ENCODE assay signal across 36 cellular contexts in genomic region chr6:43407296-43407695, GRCh38. TPM values are rescaled to one million over a fixed set of nuclear protein-coding genes. Genes with fewer than 3 reads are reported as not detected.
"Had no signal": no experiment of that assay in that cellular context is flagged by ENCODE, and none has a peak within 500 bp of the region (broad histone marks: within the 10 kb centered on the region; RNA-seq: fewer than 3 reads in every experiment).

No MANE protein-coding gene starts in this region.

- H3K27ac ChIP-seq: ascending aorta, cardiac muscle cell, VCaP had no signal

- H3K4me1 Mint-ChIP-seq: activated B cell treated with CpG ODN at 0.5 μM for 24 hours; activated CD4-positive, alpha-beta T cell treated with anti-CD3 and anti-CD28 coated beads, Interleukin-2, amount 10 ng/mL, durations not matched to agents 24 days and 14 days; activated naive CD8-positive, alpha-beta T cell treated with anti-CD3 and anti-CD28 coated beads for 36 hours; activated T-helper 17 cell treated with anti-CD3 and anti-CD28 coated beads, Interleukin-2, amount 50 U/mL, for 72 hours; brain; central memory CD8-positive, alpha-beta T cell; T-cell had no signal

- H3K27ac Mint-ChIP-seq: activated B cell treated with CpG ODN at 0.5 μM for 24 hours; activated CD4-positive, alpha-beta memory T cell treated with anti-CD3 and anti-CD28 coated beads for 36 hours; activated CD4-positive, alpha-beta T cell treated with anti-CD3 and anti-CD28 coated beads, Interleukin-2, amount 10 ng/mL, durations not matched to agents 24 days and 14 days; activated CD8-positive, alpha-beta T cell treated with anti-CD3 and anti-CD28 coated beads for 36 hours; activated naive CD4-positive, alpha-beta T cell treated with anti-CD3 and anti-CD28 coated beads for 36 hours; activated naive CD4-positive, alpha-beta T cell treated with anti-CD3 and anti-CD28 coated beads, Interleukin-2, amount 50 U/mL, for 72 hours; activated naive CD8-positive, alpha-beta T cell treated with anti-CD3 and anti-CD28 coated beads for 36 hours; activated T-cell treated with anti-CD3 and anti-CD28 coated beads, Interleukin-2, amount 50 U/mL, for 72 hours; activated T-helper 1 cell treated with anti-CD3 and anti-CD28 coated beads, Interleukin-12 subunit alpha, Interleukin-12 subunit beta, Interleukin-2, Interleukin-4 antibody, amounts not matched to agents 30 ng/mL and 10 ng/mL and 1 ng/mL, durations not matched to agents 14 hours and 24 hours and 36 hours; activated T-helper 17 cell treated with anti-CD3 and anti-CD28 coated beads, Interleukin-2, amount 50 U/mL, for 72 hours; brain; T-cell; T-helper 2 cell treated with Interferon-gamma antibody and Interleukin-4, amounts not matched to agents 5 μg/mL and 100 μg/mL, for 36 hours had no signal

- H3K4me1 ChIP-seq: ascending aorta had no signal

- H3K27me3 ChIP-seq: ascending aorta had no signal

- H3K4me3 Mint-ChIP-seq: activated B cell treated with CpG ODN at 0.5 μM for 24 hours; activated CD4-positive, alpha-beta memory T cell treated with anti-CD3 and anti-CD28 coated beads for 36 hours; activated CD4-positive, alpha-beta T cell treated with anti-CD3 and anti-CD28 coated beads, Interleukin-2, amount 10 ng/mL, durations not matched to agents 24 days and 14 days; activated CD8-positive, alpha-beta T cell treated with anti-CD3 and anti-CD28 coated beads for 36 hours; activated naive CD4-positive, alpha-beta T cell treated with anti-CD3 and anti-CD28 coated beads for 36 hours; activated naive CD8-positive, alpha-beta T cell treated with anti-CD3 and anti-CD28 coated beads for 36 hours; activated T-cell treated with anti-CD3 and anti-CD28 coated beads, Interleukin-2, amount 50 U/mL, for 4 hours; activated T-cell treated with anti-CD3 and anti-CD28 coated beads, Interleukin-2, amount 50 U/mL, for 72 hours; activated T-helper 1 cell treated with anti-CD3 and anti-CD28 coated beads, Interleukin-12 subunit alpha, Interleukin-12 subunit beta, Interleukin-2, Interleukin-4 antibody, amounts not matched to agents 30 ng/mL and 10 ng/mL and 1 ng/mL, durations not matched to agents 14 hours and 24 hours and 36 hours; activated T-helper 17 cell treated with anti-CD3 and anti-CD28 coated beads, Interleukin-2, amount 50 U/mL, for 72 hours; brain; central memory CD8-positive, alpha-beta T cell; T-cell; T-helper 2 cell treated with Interferon-gamma antibody and Interleukin-4, amounts not matched to agents 5 μg/mL and 100 μg/mL, for 36 hours had no signal

- FAIRE-seq: bronchial epithelial cell, TTC549 had no signal

- ATAC-seq: activated CD8-positive, alpha-beta T cell treated with anti-CD3 and anti-CD28 coated beads for 36 hours; activated naive CD4-positive, alpha-beta T cell treated with anti-CD3 and anti-CD28 coated beads, Interleukin-2, amount 50 U/mL, for 72 hours; activated T-cell treated with anti-CD3 and anti-CD28 coated beads, Interleukin-2, amount 50 U/mL, for 4 hours; activated T-cell treated with anti-CD3 and anti-CD28 coated beads, Interleukin-2, amount 50 U/mL, for 72 hours; activated T-helper 17 cell treated with anti-CD3 and anti-CD28 coated beads, Interleukin-2, amount 50 U/mL, for 72 hours; T-cell had no signal

- DNase-seq: activated B cell treated with CpG ODN at 0.5 μM for 24 hours; activated CD4-positive, alpha-beta memory T cell treated with anti-CD3 and anti-CD28 coated beads for 36 hours; activated CD4-positive, alpha-beta T cell treated with anti-CD3 and anti-CD28 coated beads for 4 hours; activated CD4-positive, alpha-beta T cell treated with anti-CD3 and anti-CD28 coated beads, Interleukin-2, amount 10 ng/mL, durations not matched to agents 24 days and 14 days; activated CD4-positive, alpha-beta T cell treated with anti-CD3 and anti-CD28 coated beads, Interleukin-2, amount 50 U/mL, for 1 hour; activated CD4-positive, alpha-beta T cell treated with anti-CD3 and anti-CD28 coated beads, Interleukin-2, amount 50 U/mL, for 4 hours; activated CD4-positive, CD25-positive, alpha-beta regulatory T cell treated with anti-CD3 and anti-CD28 coated beads, Interleukin-2, amount 50 U/mL, for 72 hours; activated CD8-positive, alpha-beta memory T cell treated with anti-CD3 and anti-CD28 coated beads, Interleukin-2, amount 50 U/mL, for 4 hours; activated CD8-positive, alpha-beta T cell treated with anti-CD3 and anti-CD28 coated beads for 36 hours; activated effector memory CD4-positive, alpha-beta T cell treated with anti-CD3 and anti-CD28 coated beads, Interleukin-2, amount 50 U/mL, for 16 hours; activated gamma-delta T cell treated with Interleukin-2 at 50 U/mL for 16 hours; activated naive CD4-positive, alpha-beta T cell; activated naive CD4-positive, alpha-beta T cell treated with anti-CD3 and anti-CD28 coated beads for 36 hours; activated naive CD8-positive, alpha-beta T cell treated with anti-CD3 and anti-CD28 coated beads for 36 hours; activated T-cell treated with anti-CD3 and anti-CD28 coated beads for 4 hours; activated T-cell treated with anti-CD3 and anti-CD28 coated beads, Interleukin-2, amount 50 U/mL, for 1 hour; activated T-cell treated with anti-CD3 and anti-CD28 coated beads, Interleukin-2, amount 50 U/mL, for 4 hours; activated T-cell treated with anti-CD3 and anti-CD28 coated beads, Interleukin-2, amount 50 U/mL, for 72 hours; amygdala; anterior cingulate cortex; caudate nucleus; cerebellar nuclear complex; T-cell; T-helper 2 cell; T-helper 9 cell had no signal

- H3K36me3 ChIP-seq: ascending aorta, cardiac muscle cell had no signal

- H3K27me3 Mint-ChIP-seq: activated CD4-positive, alpha-beta memory T cell treated with anti-CD3 and anti-CD28 coated beads for 36 hours had no signal

- H3K36me3 Mint-ChIP-seq: activated CD4-positive, alpha-beta memory T cell treated with anti-CD3 and anti-CD28 coated beads for 36 hours; activated naive CD4-positive, alpha-beta T cell treated with anti-CD3 and anti-CD28 coated beads, Interleukin-2, amount 50 U/mL, for 72 hours; activated naive CD8-positive, alpha-beta T cell treated with anti-CD3 and anti-CD28 coated beads for 36 hours; brain; T-cell had no signal

- H3K9me3 Mint-ChIP-seq: activated B cell treated with CpG ODN at 0.5 μM for 24 hours; activated CD4-positive, alpha-beta memory T cell treated with anti-CD3 and anti-CD28 coated beads for 36 hours; activated CD8-positive, alpha-beta T cell treated with anti-CD3 and anti-CD28 coated beads for 36 hours; activated naive CD4-positive, alpha-beta T cell treated with anti-CD3 and anti-CD28 coated beads for 36 hours; activated naive CD4-positive, alpha-beta T cell treated with anti-CD3 and anti-CD28 coated beads, Interleukin-2, amount 50 U/mL, for 72 hours; activated naive CD8-positive, alpha-beta T cell treated with anti-CD3 and anti-CD28 coated beads for 36 hours; activated T-cell treated with anti-CD3 and anti-CD28 coated beads, Interleukin-2, amount 50 U/mL, for 4 hours; activated T-helper 1 cell treated with anti-CD3 and anti-CD28 coated beads, Interleukin-12 subunit alpha, Interleukin-12 subunit beta, Interleukin-2, Interleukin-4 antibody, amounts not matched to agents 30 ng/mL and 10 ng/mL and 1 ng/mL, durations not matched to agents 14 hours and 24 hours and 36 hours; activated T-helper 17 cell treated with anti-CD3 and anti-CD28 coated beads, Interleukin-2, amount 50 U/mL, for 72 hours; central memory CD8-positive, alpha-beta T cell; T-cell; T-helper 2 cell treated with Interferon-gamma antibody and Interleukin-4, amounts not matched to agents 5 μg/mL and 100 μg/mL, for 36 hours had no signal

- H3K4me3 ChIP-seq: ascending aorta, cardiac muscle cell had no signal

- H3K9me3 ChIP-seq: ascending aorta had no signal

RNA-seq across cellular contexts. Expression of gene DLK2, which starts 48.1 kb away (rescaled TPM):
- total RNA-seq: ascending aorta had no signal
